Comparison of ENCODE assay signal across 15 cellular contexts in genomic region chr3:43366880-43367279, GRCh38.
"Had no signal": no experiment of that assay in that cellular context is flagged by ENCODE, and none has a peak within 500 bp of the region (broad histone marks: within the 10 kb centered on the region; RNA-seq: fewer than 3 reads in every experiment).

No MANE protein-coding gene starts in this region.

- ATAC-seq: activated T-helper 17 cell treated with anti-CD3 and anti-CD28 coated beads, Interleukin-2, amount 50 U/mL, for 72 hours; stimulated activated naive B cell treated with anti-CD40 and anti-IgM and Interleukin-4, amounts not matched to agents 10 μg/mL and 1 μg/mL and 100 μg/mL, for 72 hours had no signal

- DNase-seq: activated B cell treated with CpG ODN at 0.5 μM for 24 hours; activated CD4-positive, alpha-beta T cell treated with anti-CD3 and anti-CD28 coated beads, Interleukin-2, amount 10 ng/mL, durations not matched to agents 7 days and 5 days; activated naive CD4-positive, alpha-beta T cell treated with anti-CD3 and anti-CD28 coated beads, Interleukin-2, amount 50 U/mL, for 16 hours; erythroblast; hippocampal formation; kidney; mesendoderm; ovary; stimulated activated CD4-positive, alpha-beta T cell treated with anti-CD3 and anti-CD28 coated beads, Interleukin-15, amount 100 ng/mL, for 24 hours; stimulated activated CD4-positive, alpha-beta T cell treated with anti-CD3 and anti-CD28 coated beads, Interleukin-4, amount 100 ng/mL, for 1 hour; stimulated activated naive B cell treated with anti-CD40 and anti-IgM and Interleukin-4, amounts not matched to agents 10 μg/mL and 1 μg/mL and 100 μg/mL, for 72 hours; T-helper 2 cell; trophoblast cell had no signal

- H3K27ac ChIP-seq: ovary had no signal

- H3K27me3 Mint-ChIP-seq: activated B cell treated with CpG ODN at 0.5 μM for 24 hours; activated CD4-positive, alpha-beta T cell treated with anti-CD3 and anti-CD28 coated beads, Interleukin-2, amount 10 ng/mL, durations not matched to agents 7 days and 5 days; activated T-helper 17 cell treated with anti-CD3 and anti-CD28 coated beads, Interleukin-2, amount 50 U/mL, for 72 hours; stimulated activated naive B cell treated with anti-CD40 and anti-IgM and Interleukin-4, amounts not matched to agents 10 μg/mL and 1 μg/mL and 100 μg/mL, for 72 hours had no signal

- H3K4me3 ChIP-seq: adrenal gland, ovary had no signal

- H3K27me3 ChIP-seq: adrenal gland, ovary had no signal

- H3K4me1 Mint-ChIP-seq: activated B cell treated with CpG ODN at 0.5 μM for 24 hours; activated CD4-positive, alpha-beta T cell treated with anti-CD3 and anti-CD28 coated beads, Interleukin-2, amount 10 ng/mL, durations not matched to agents 7 days and 5 days; activated T-helper 17 cell treated with anti-CD3 and anti-CD28 coated beads, Interleukin-2, amount 50 U/mL, for 72 hours; stimulated activated naive B cell treated with anti-CD40 and anti-IgM and Interleukin-4, amounts not matched to agents 10 μg/mL and 1 μg/mL and 100 μg/mL, for 72 hours had no signal

- H3K9me3 ChIP-seq: adrenal gland, ovary had no signal

- H3K36me3 ChIP-seq: adrenal gland, ovary had no signal

- H3K4me3 Mint-ChIP-seq: activated B cell treated with CpG ODN at 0.5 μM for 24 hours; activated CD4-positive, alpha-beta T cell treated with anti-CD3 and anti-CD28 coated beads, Interleukin-2, amount 10 ng/mL, durations not matched to agents 7 days and 5 days; activated T-helper 17 cell treated with anti-CD3 and anti-CD28 coated beads, Interleukin-2, amount 50 U/mL, for 72 hours; stimulated activated naive B cell treated with anti-CD40 and anti-IgM and Interleukin-4, amounts not matched to agents 10 μg/mL and 1 μg/mL and 100 μg/mL, for 72 hours had no signal

- H3K27ac Mint-ChIP-seq: activated B cell treated with CpG ODN at 0.5 μM for 24 hours; activated T-helper 17 cell treated with anti-CD3 and anti-CD28 coated beads, Interleukin-2, amount 50 U/mL, for 72 hours; stimulated activated naive B cell treated with anti-CD40 and anti-IgM and Interleukin-4, amounts not matched to agents 10 μg/mL and 1 μg/mL and 100 μg/mL, for 72 hours had no signal

- H3K4me1 ChIP-seq: adrenal gland had no signal
